In the genomic region with DNA sequence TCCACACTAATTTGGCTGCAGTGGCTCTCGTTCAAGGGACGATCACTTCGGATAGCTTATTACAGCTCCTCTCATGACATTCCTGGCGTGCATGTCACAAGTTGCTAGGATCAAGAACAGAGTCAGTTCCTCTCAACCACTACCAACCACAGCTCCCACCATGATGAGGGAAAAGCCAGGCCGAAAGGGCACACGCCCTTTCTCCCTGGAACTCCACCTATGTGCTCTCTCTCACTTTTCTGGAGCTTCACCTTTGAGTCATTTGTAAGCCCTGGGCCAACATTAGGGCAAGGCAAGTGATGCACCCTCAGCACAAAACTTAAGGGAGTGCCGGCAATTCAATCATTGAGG, we compare ENCODE assay signal across 13 cellular contexts. TPM values are rescaled to one million over a fixed set of nuclear protein-coding genes. Genes with fewer than 3 reads are reported as not detected.
DNase-seq lines count a peak whose midpoint lies in the region; ATAC-seq and TF ChIP-seq lines count a peak whose summit lies in the region.
"Had no signal": no experiment of that assay in that cellular context is flagged by ENCODE, and none has a peak within 500 bp of the region (broad histone marks: within the 10 kb centered on the region; RNA-seq: fewer than 3 reads in every experiment).

No MANE protein-coding gene starts in this region.

- H3K9me3 Mint-ChIP-seq in activated T-helper 1 cell treated with anti-CD3 and anti-CD28 coated beads, Interleukin-12 subunit alpha, Interleukin-12 subunit beta, Interleukin-2, Interleukin-4 antibody, amounts not matched to agents 30 ng/mL and 10 ng/mL and 1 ng/mL, durations not matched to agents 14 hours and 24 hours and 36 hours, result no peaks in the 10 kb centered on the region
- H3K9me3 Mint-ChIP-seq in natural killer cell treated with Interleukin-12 subunit alpha and Interleukin-12 subunit beta and Interleukin-15 and Interleukin-18, amount 100 ng/mL, for 72 hours, result no peaks in the 10 kb centered on the region
- H3K9me3 Mint-ChIP-seq in MCF 10A (ENCODE audit: unreplicated experiment), result no peaks in the 10 kb centered on the region
- H3K9me3 Mint-ChIP-seq in stimulated activated naive B cell treated with anti-CD40 and anti-IgM and Interleukin-4, amounts not matched to agents 10 μg/mL and 1 μg/mL and 100 μg/mL, for 72 hours, result no peaks in the 10 kb centered on the region

- peak overlapping the region; percentile 84 for H3K4me3 Mint-ChIP-seq in activated T-helper 1 cell treated with anti-CD3 and anti-CD28 coated beads, Interleukin-12 subunit alpha, Interleukin-12 subunit beta, Interleukin-2, Interleukin-4 antibody, amounts not matched to agents 30 ng/mL and 10 ng/mL and 1 ng/mL, durations not matched to agents 14 hours and 24 hours and 36 hours
- H3K4me3 Mint-ChIP-seq in natural killer cell treated with Interleukin-12 subunit alpha and Interleukin-12 subunit beta and Interleukin-15 and Interleukin-18, amount 100 ng/mL, for 72 hours, result peak overlapping the region; percentile 87
- H3K4me3 Mint-ChIP-seq in MCF 10A (ENCODE audit: unreplicated experiment), result no peak overlapping the region
- no peak overlapping the region for H3K4me3 Mint-ChIP-seq in stimulated activated naive B cell treated with anti-CD40 and anti-IgM and Interleukin-4, amounts not matched to agents 10 μg/mL and 1 μg/mL and 100 μg/mL, for 72 hours

- ATAC-seq in natural killer cell treated with Interleukin-12 subunit alpha and Interleukin-12 subunit beta and Interleukin-15 and Interleukin-18, amount 100 ng/mL, for 72 hours, result no peak
- ATAC-seq in GM18868 (IDR thresholded peaks at IDR 0.05; ENCODE audit: unreplicated experiment), result no peak
- no peak for ATAC-seq in stimulated activated naive B cell treated with anti-CD40 and anti-IgM and Interleukin-4, amounts not matched to agents 10 μg/mL and 1 μg/mL and 100 μg/mL, for 72 hours (replicated peaks)

- BruUV-seq in MCF 10A (replicated peaks; lab: Mats Ljungman, UMichigan), result no TSS peak

- TF ChIP-seq CTCF in MCF 10A (IDR thresholded peaks at IDR 0.05; ENCODE audit: unreplicated experiment), result no peak

- no peaks in the 10 kb centered on the region for H3K36me3 Mint-ChIP-seq in activated T-helper 1 cell treated with anti-CD3 and anti-CD28 coated beads, Interleukin-12 subunit alpha, Interleukin-12 subunit beta, Interleukin-2, Interleukin-4 antibody, amounts not matched to agents 30 ng/mL and 10 ng/mL and 1 ng/mL, durations not matched to agents 14 hours and 24 hours and 36 hours (ENCODE audit: low read depth)
- H3K36me3 Mint-ChIP-seq in natural killer cell treated with Interleukin-12 subunit alpha and Interleukin-12 subunit beta and Interleukin-15 and Interleukin-18, amount 100 ng/mL, for 72 hours, result no peaks in the 10 kb centered on the region
- peaks cover 10% of the 10 kb centered on the region for H3K36me3 Mint-ChIP-seq in MCF 10A (ENCODE audit: insufficient read depth, unreplicated experiment)
- no peaks in the 10 kb centered on the region for H3K36me3 Mint-ChIP-seq in stimulated activated naive B cell treated with anti-CD40 and anti-IgM and Interleukin-4, amounts not matched to agents 10 μg/mL and 1 μg/mL and 100 μg/mL, for 72 hours

- in situ Hi-C loops in Caki2 (cut with HindIII; ENCODE audit: low pct_unique_long_range_greater_than_20kb, low sequenced_read_pairs), result no loop called here

- intact Hi-C loops in activated T-helper 1 cell treated with anti-CD3 and anti-CD28 coated beads, Interleukin-12 subunit alpha, Interleukin-12 subunit beta, Interleukin-2, Interleukin-4 antibody, amounts not matched to agents 30 ng/mL and 10 ng/mL and 1 ng/mL, durations not matched to agents 14 hours and 24 hours and 36 hours (cut with micrococcal nuclease), result no loop called here
- intact Hi-C loops in MCF 10A (cut with micrococcal nuclease), result no loop called here

- H3K27ac Mint-ChIP-seq in activated T-helper 1 cell treated with anti-CD3 and anti-CD28 coated beads, Interleukin-12 subunit alpha, Interleukin-12 subunit beta, Interleukin-2, Interleukin-4 antibody, amounts not matched to agents 30 ng/mL and 10 ng/mL and 1 ng/mL, durations not matched to agents 14 hours and 24 hours and 36 hours, result peak overlapping the region; percentile 54
- H3K27ac Mint-ChIP-seq in natural killer cell treated with Interleukin-12 subunit alpha and Interleukin-12 subunit beta and Interleukin-15 and Interleukin-18, amount 100 ng/mL, for 72 hours, result peak overlapping the region in 1 of 2 donors; percentile 50
- no peak overlapping the region for H3K27ac Mint-ChIP-seq in MCF 10A (ENCODE audit: low read depth, unreplicated experiment)
- H3K27ac Mint-ChIP-seq in stimulated activated naive B cell treated with anti-CD40 and anti-IgM and Interleukin-4, amounts not matched to agents 10 μg/mL and 1 μg/mL and 100 μg/mL, for 72 hours, result no peak overlapping the region

- peaks cover 26% of the 10 kb centered on the region for H3K4me1 Mint-ChIP-seq in activated T-helper 1 cell treated with anti-CD3 and anti-CD28 coated beads, Interleukin-12 subunit alpha, Interleukin-12 subunit beta, Interleukin-2, Interleukin-4 antibody, amounts not matched to agents 30 ng/mL and 10 ng/mL and 1 ng/mL, durations not matched to agents 14 hours and 24 hours and 36 hours (ENCODE audit: low read depth)
- H3K4me1 Mint-ChIP-seq in natural killer cell treated with Interleukin-12 subunit alpha and Interleukin-12 subunit beta and Interleukin-15 and Interleukin-18, amount 100 ng/mL, for 72 hours (ENCODE audit: low read depth in 2 of 2), result peaks cover 11 to 14% of the 10 kb centered on the region in 2 donors
- no peaks in the 10 kb centered on the region for H3K4me1 Mint-ChIP-seq in MCF 10A (ENCODE audit: insufficient read depth, unreplicated experiment)
- H3K4me1 Mint-ChIP-seq in stimulated activated naive B cell treated with anti-CD40 and anti-IgM and Interleukin-4, amounts not matched to agents 10 μg/mL and 1 μg/mL and 100 μg/mL, for 72 hours, result peaks cover 23 to 48% of the 10 kb centered on the region in 2 donors

- CTCF ChIA-PET in MCF 10A (lab: Yijun Ruan, JAX), result interaction anchor here (0.6 kb wide), 1 partner anchor 211 kb away, joined by 3 read pairs; no protein-coding TSS in a partner anchor

- POLR2A ChIA-PET in MCF 10A (lab: Yijun Ruan, JAX), result interaction anchor here (0.8 to 3.3 kb wide), 2 partner anchors 64 to 111 kb away, joined by 4 to 15 read pairs; partner anchors contain the start of gene TSC1

- peaks cover 9% of the 10 kb centered on the region for H3K27me3 Mint-ChIP-seq in activated T-helper 1 cell treated with anti-CD3 and anti-CD28 coated beads, Interleukin-12 subunit alpha, Interleukin-12 subunit beta, Interleukin-2, Interleukin-4 antibody, amounts not matched to agents 30 ng/mL and 10 ng/mL and 1 ng/mL, durations not matched to agents 14 hours and 24 hours and 36 hours (ENCODE audit: insufficient read depth)
- H3K27me3 Mint-ChIP-seq in natural killer cell treated with Interleukin-12 subunit alpha and Interleukin-12 subunit beta and Interleukin-15 and Interleukin-18, amount 100 ng/mL, for 72 hours, result no peaks in the 10 kb centered on the region
- H3K27me3 Mint-ChIP-seq in MCF 10A (ENCODE audit: insufficient read depth, unreplicated experiment), result no peaks in the 10 kb centered on the region
- no peaks in the 10 kb centered on the region for H3K27me3 Mint-ChIP-seq in stimulated activated naive B cell treated with anti-CD40 and anti-IgM and Interleukin-4, amounts not matched to agents 10 μg/mL and 1 μg/mL and 100 μg/mL, for 72 hours

- DNase-seq in AG20443 (ENCODE audit: low spot score), result peak; percentile 33
- peak; percentile 25 for DNase-seq in Caki2 (ENCODE audit: low read depth)
- DNase-seq in activated T-helper 1 cell treated with anti-CD3 and anti-CD28 coated beads, Interleukin-12 subunit alpha, Interleukin-12 subunit beta, Interleukin-2, Interleukin-4 antibody, amounts not matched to agents 30 ng/mL and 10 ng/mL and 1 ng/mL, durations not matched to agents 14 hours and 24 hours and 36 hours (ENCODE audit: low spot score), result no peak
- no peak for DNase-seq in natural killer cell treated with Interleukin-12 subunit alpha and Interleukin-12 subunit beta and Interleukin-15 and Interleukin-18, amount 100 ng/mL, for 72 hours (ENCODE audit: low spot score)
- no peak for DNase-seq in MCF 10A (ENCODE audit: unreplicated experiment)
- DNase-seq in stimulated activated CD4-positive, alpha-beta T cell treated with anti-CD3 and anti-CD28 coated beads, Interleukin-4, amount 100 ng/mL, for 24 hours, result no peak
- DNase-seq in stimulated activated naive B cell treated with anti-CD40 and anti-IgM and Interleukin-4, amounts not matched to agents 10 μg/mL and 1 μg/mL and 100 μg/mL, for 72 hours, result no peak
- DNase-seq: activated CD4-positive, alpha-beta T cell treated with anti-CD3 and anti-CD28 coated beads, Interleukin-2, amount 50 U/mL, for 1 hour; activated naive CD4-positive, alpha-beta T cell treated with Interleukin-2 at 50 U/mL for 16 hours; mesenchymal stem cell; NCI-H2081 had no signal

RNA-seq across cellular contexts. Expression of gene SPACA9, which starts 1.6 kb away (rescaled TPM):
- 0.17 and 2.2 TPM in 2 replicates for total RNA-seq in Caki2 (2014; rRNA removed; shearing (Covaris generic); ENCODE audit: low replicate concordance)
- total RNA-seq in activated T-helper 1 cell treated with anti-CD3 and anti-CD28 coated beads, Interleukin-12 subunit alpha, Interleukin-12 subunit beta, Interleukin-2, Interleukin-4 antibody, amounts not matched to agents 30 ng/mL and 10 ng/mL and 1 ng/mL, durations not matched to agents 14 hours and 24 hours and 36 hours, result 0.88 and 0.91 TPM in 2 replicates
- 1 to 10 TPM in 1 of 2 donors, under 1 TPM in 1; 0.71 to 1.0 TPM for total RNA-seq in natural killer cell treated with Interleukin-12 subunit alpha and Interleukin-12 subunit beta and Interleukin-15 and Interleukin-18, amount 100 ng/mL, for 72 hours
- total RNA-seq in MCF 10A (2022), result 4.4 and 8.0 TPM in 2 replicates

RNA-seq across cellular contexts. Expression of gene AK8, which starts 2.2 kb away (rescaled TPM):
- 0.58 and 2.6 TPM in 2 replicates for total RNA-seq in Caki2 (2014; rRNA removed; shearing (Covaris generic); ENCODE audit: low replicate concordance)
- not detected in 2 replicates for total RNA-seq in activated T-helper 1 cell treated with anti-CD3 and anti-CD28 coated beads, Interleukin-12 subunit alpha, Interleukin-12 subunit beta, Interleukin-2, Interleukin-4 antibody, amounts not matched to agents 30 ng/mL and 10 ng/mL and 1 ng/mL, durations not matched to agents 14 hours and 24 hours and 36 hours
- total RNA-seq in natural killer cell treated with Interleukin-12 subunit alpha and Interleukin-12 subunit beta and Interleukin-15 and Interleukin-18, amount 100 ng/mL, for 72 hours, result not detected
- 0.42 and 1.1 TPM in 2 replicates for total RNA-seq in MCF 10A (2022)
- total RNA-seq: LHCN-M2 had no signal

Comparison
In these comparisons a context has a peak if more than half of its experiments do, and no peak if none do; other contexts are left out.
1. DNase-seq: peak in AG20443 (single experiment) and Caki2 (single experiment); none in activated T-helper 1 cell treated with anti-CD3 and anti-CD28 coated beads, Interleukin-12 subunit alpha, Interleukin-12 subunit beta, Interleukin-2, Interleukin-4 antibody, amounts not matched to agents 30 ng/mL and 10 ng/mL and 1 ng/mL, durations not matched to agents 14 hours and 24 hours and 36 hours (single experiment), natural killer cell treated with Interleukin-12 subunit alpha and Interleukin-12 subunit beta and Interleukin-15 and Interleukin-18, amount 100 ng/mL, for 72 hours (single experiment), MCF 10A (single experiment), stimulated activated CD4-positive, alpha-beta T cell treated with anti-CD3 and anti-CD28 coated beads, Interleukin-4, amount 100 ng/mL, for 24 hours (single experiment) and stimulated activated naive B cell treated with anti-CD40 and anti-IgM and Interleukin-4, amounts not matched to agents 10 μg/mL and 1 μg/mL and 100 μg/mL, for 72 hours (single experiment).
2. H3K4me3 Mint-ChIP-seq: peak in activated T-helper 1 cell treated with anti-CD3 and anti-CD28 coated beads, Interleukin-12 subunit alpha, Interleukin-12 subunit beta, Interleukin-2, Interleukin-4 antibody, amounts not matched to agents 30 ng/mL and 10 ng/mL and 1 ng/mL, durations not matched to agents 14 hours and 24 hours and 36 hours (single experiment) and natural killer cell treated with Interleukin-12 subunit alpha and Interleukin-12 subunit beta and Interleukin-15 and Interleukin-18, amount 100 ng/mL, for 72 hours (single experiment); none in MCF 10A (single experiment) and stimulated activated naive B cell treated with anti-CD40 and anti-IgM and Interleukin-4, amounts not matched to agents 10 μg/mL and 1 μg/mL and 100 μg/mL, for 72 hours (0 of 2).